In genomic region chr6:79047072-79047471, GRCh38 we compare ENCODE assay signal across 26 cellular contexts.
"Had no signal": no experiment of that assay in that cellular context is flagged by ENCODE, and none has a peak within 500 bp of the region (broad histone marks: within the 10 kb centered on the region; RNA-seq: fewer than 3 reads in every experiment).

No MANE protein-coding gene starts in this region.

- H3K4me3 Mint-ChIP-seq: naive thymus-derived CD4-positive, alpha-beta T cell; nephron; neural progenitor cell; stimulated activated memory B cell treated with anti-CD40 and anti-IgM and Interleukin-4, amounts not matched to agents 10 μg/mL and 1 μg/mL and 100 μg/mL, for 72 hours; type B pancreatic cell had no signal

- ATAC-seq: esophagus mucosa; gastrocnemius medialis; left cardiac atrium; left lung; naive thymus-derived CD4-positive, alpha-beta T cell; sciatic nerve; stimulated activated memory B cell treated with anti-CD40 and anti-IgM and Interleukin-4, amounts not matched to agents 10 μg/mL and 1 μg/mL and 100 μg/mL, for 72 hours; stimulated activated naive CD8-positive, alpha-beta T cell treated with anti-CD3 and anti-CD28 coated beads, Interleukin-15, Interleukin-2, amounts not matched to agents 100 U/mL and 50 U/mL, for 24 hours had no signal

- H3K4me1 ChIP-seq: gastrocnemius medialis, left lung, neural progenitor cell, parathyroid adenoma, testis had no signal

- H2AFZ ChIP-seq: neural progenitor cell, parathyroid adenoma had no signal

- H3K4me1 Mint-ChIP-seq: nephron, neural progenitor cell had no signal

- DNase-seq: cortex of kidney; dorsolateral prefrontal cortex; effector CD4-positive, alpha-beta T cell; foreskin fibroblast; gastrocnemius medialis; head of caudate nucleus; left cardiac atrium; left lung; mesenchymal stem cell; midbrain; naive thymus-derived CD4-positive, alpha-beta T cell; stimulated activated CD4-positive, alpha-beta T cell treated with anti-CD3 and anti-CD28 coated beads, Interleukin-2, amount 100 ng/mL, for 24 hours; stimulated activated CD4-positive, alpha-beta T cell treated with anti-CD3 and anti-CD28 coated beads, Interleukin-4, amount 100 ng/mL, for 24 hours; stimulated activated naive CD8-positive, alpha-beta T cell treated with anti-CD3 and anti-CD28 coated beads, Interleukin-15, Interleukin-2, amounts not matched to agents 100 U/mL and 50 U/mL, for 24 hours; substantia nigra; testis; tibial artery had no signal

- H3K27ac Mint-ChIP-seq: nephron; neural progenitor cell; progenitor cell of endocrine pancreas; stimulated activated memory B cell treated with anti-CD40 and anti-IgM and Interleukin-4, amounts not matched to agents 10 μg/mL and 1 μg/mL and 100 μg/mL, for 72 hours; type B pancreatic cell had no signal

- H3K27ac ChIP-seq: dorsolateral prefrontal cortex, epithelial cell of prostate, gastrocnemius medialis, left lung, neural progenitor cell, parathyroid adenoma, testis, tibial artery had no signal

- H3K9me3 ChIP-seq: gastrocnemius medialis, left lung, testis, tibial artery had no signal

- H3K4me3 ChIP-seq: dorsolateral prefrontal cortex, gastrocnemius medialis, left lung, neural progenitor cell, testis, tibial artery had no signal

- H3K9ac ChIP-seq: neural progenitor cell, parathyroid adenoma had no signal

- H3K27me3 ChIP-seq: dorsolateral prefrontal cortex, gastrocnemius medialis, left lung, neural progenitor cell, testis, tibial artery had no signal

- H3K9me3 Mint-ChIP-seq: neural progenitor cell; stimulated activated memory B cell treated with anti-CD40 and anti-IgM and Interleukin-4, amounts not matched to agents 10 μg/mL and 1 μg/mL and 100 μg/mL, for 72 hours; type B pancreatic cell had no signal

- H3K4me2 ChIP-seq: neural progenitor cell had no signal

- H3K27me3 Mint-ChIP-seq: naive thymus-derived CD4-positive, alpha-beta T cell; progenitor cell of endocrine pancreas; stimulated activated memory B cell treated with anti-CD40 and anti-IgM and Interleukin-4, amounts not matched to agents 10 μg/mL and 1 μg/mL and 100 μg/mL, for 72 hours; type B pancreatic cell had no signal
